Comparison of ENCODE assay signal across 16 cellular contexts in genomic region chr5:178298283-178298807, GRCh38.
"Had no signal": no experiment of that assay in that cellular context is flagged by ENCODE, and none has a peak within 500 bp of the region (broad histone marks: within the 10 kb centered on the region; RNA-seq: fewer than 3 reads in every experiment).

No MANE protein-coding gene starts in this region.

- H3K9me3 Mint-ChIP-seq: memory B cell had no signal

- H3K4me1 ChIP-seq: breast epithelium, gastroesophageal sphincter, prostate gland, transverse colon had no signal

- H3K4me1 Mint-ChIP-seq: activated CD4-positive, alpha-beta T cell treated with anti-CD3 and anti-CD28 coated beads, Interleukin-2, amount 10 ng/mL, durations not matched to agents 7 days and 5 days; activated naive CD8-positive, alpha-beta T cell treated with anti-CD3 and anti-CD28 coated beads, Interleukin-2, amount 50 U/mL, for 24 hours had no signal

- ATAC-seq: activated naive CD8-positive, alpha-beta T cell treated with anti-CD3 and anti-CD28 coated beads, Interleukin-2, amount 50 U/mL, for 24 hours; gastroesophageal sphincter; left lobe of liver; naive thymus-derived CD8-positive, alpha-beta T cell had no signal

- H3K36me3 Mint-ChIP-seq: memory B cell had no signal

- FAIRE-seq: endometrium had no signal

- H3K27me3 ChIP-seq: breast epithelium, gastroesophageal sphincter, transverse colon had no signal

- H3K36me3 ChIP-seq: breast epithelium, gastroesophageal sphincter, prostate gland, transverse colon had no signal

- H3K27me3 Mint-ChIP-seq: activated naive CD8-positive, alpha-beta T cell treated with anti-CD3 and anti-CD28 coated beads, Interleukin-2, amount 50 U/mL, for 24 hours had no signal

- H3K4me3 Mint-ChIP-seq: activated CD4-positive, alpha-beta T cell treated with anti-CD3 and anti-CD28 coated beads, Interleukin-2, amount 10 ng/mL, durations not matched to agents 7 days and 5 days; activated naive CD8-positive, alpha-beta T cell treated with anti-CD3 and anti-CD28 coated beads, Interleukin-2, amount 50 U/mL, for 24 hours; activated T-helper 1 cell treated with anti-CD3 and anti-CD28 coated beads, Interleukin-12 subunit alpha, Interleukin-12 subunit beta, Interleukin-2, Interleukin-4 antibody, amounts not matched to agents 30 ng/mL and 10 ng/mL and 1 ng/mL, durations not matched to agents 14 hours and 24 hours and 36 hours; memory B cell; naive thymus-derived CD8-positive, alpha-beta T cell had no signal

- H3K27ac Mint-ChIP-seq: activated CD4-positive, alpha-beta T cell treated with anti-CD3 and anti-CD28 coated beads, Interleukin-2, amount 10 ng/mL, durations not matched to agents 7 days and 5 days; activated naive CD8-positive, alpha-beta T cell treated with anti-CD3 and anti-CD28 coated beads, Interleukin-2, amount 50 U/mL, for 24 hours; activated T-helper 1 cell treated with anti-CD3 and anti-CD28 coated beads, Interleukin-12 subunit alpha, Interleukin-12 subunit beta, Interleukin-2, Interleukin-4 antibody, amounts not matched to agents 30 ng/mL and 10 ng/mL and 1 ng/mL, durations not matched to agents 14 hours and 24 hours and 36 hours; memory B cell had no signal

- H3K4me3 ChIP-seq: breast epithelium, gastroesophageal sphincter, prostate gland, transverse colon had no signal

- H3K9me3 ChIP-seq: breast epithelium, gastroesophageal sphincter, prostate gland, transverse colon had no signal

- H3K27ac ChIP-seq: breast epithelium, gastroesophageal sphincter, prostate gland, transverse colon had no signal

- DNase-seq: activated CD4-positive, alpha-beta T cell treated with anti-CD3 and anti-CD28 coated beads, Interleukin-2, amount 10 ng/mL, durations not matched to agents 7 days and 5 days; activated naive CD4-positive, alpha-beta T cell treated with Interleukin-2 at 50 U/mL for 16 hours; activated naive CD8-positive, alpha-beta T cell treated with anti-CD3 and anti-CD28 coated beads, Interleukin-2, amount 50 U/mL, for 24 hours; occipital lobe; stimulated activated CD4-positive, alpha-beta T cell treated with anti-CD3 and anti-CD28 coated beads, Interleukin-12 subunit alpha, Interleukin-12 subunit beta, amount 100 ng/mL, for 4 hours; stimulated activated CD4-positive, alpha-beta T cell treated with anti-CD3 and anti-CD28 coated beads, Interleukin-2, amount 100 ng/mL, for 24 hours; T-helper 2 cell; transverse colon had no signal
